In genomic region chr14:37894463-37894862, GRCh38 we compare ENCODE assay signal across 30 cellular contexts.
"Had no signal": no experiment of that assay in that cellular context is flagged by ENCODE, and none has a peak within 500 bp of the region (broad histone marks: within the 10 kb centered on the region; RNA-seq: fewer than 3 reads in every experiment).

No MANE protein-coding gene starts in this region.

- H3K9me3 Mint-ChIP-seq: immature natural killer cell, natural killer cell had no signal

- H3K4me1 ChIP-seq: left lung, lower lobe of right lung, parathyroid adenoma, right atrium auricular region, right lobe of liver, tibial nerve, uterus had no signal

- DNase-seq: hypothalamus; immature natural killer cell; kidney; left colon; left lung; lower lobe of right lung; mammary epithelial cell; mesenchymal stem cell; naive B cell; natural killer cell; nephron progenitor cell; occipital lobe; right lobe of liver; stimulated activated CD4-positive, alpha-beta T cell treated with anti-CD3 and anti-CD28 coated beads, Interleukin-1b, Interleukin-23, amount 100 ng/mL, for 48 hours; stimulated activated CD4-positive, alpha-beta T cell treated with anti-CD3 and anti-CD28 coated beads, Interleukin-2, amount 100 ng/mL, for 48 hours; stimulated activated CD4-positive, alpha-beta T cell treated with anti-CD3 and anti-CD28 coated beads, Interleukin-4, amount 100 ng/mL, for 4 hours; stimulated activated CD8-positive, alpha-beta memory T cell treated with anti-CD3 and anti-CD28 coated beads, Interleukin-4, amount 100 ng/mL, for 48 hours; stimulated activated naive CD4-positive, alpha-beta T cell treated with Interleukin-2 at 50 U/mL for 16 hours; stimulated activated naive CD8-positive, alpha-beta T cell treated with anti-CD3 and anti-CD28 coated beads, Interleukin-15, amount 100 ng/mL, for 72 hours; substantia nigra; uterus had no signal

- H3K9me3 ChIP-seq: left lung, lower lobe of right lung, neutrophil, right atrium auricular region, right lobe of liver, tibial nerve, uterus had no signal

- H3K36me3 ChIP-seq: left lung, lower lobe of right lung, neural progenitor cell, neutrophil, right atrium auricular region, right lobe of liver, tibial nerve, uterus had no signal

- H3K9ac ChIP-seq: neural progenitor cell, parathyroid adenoma had no signal

- H3K4me3 ChIP-seq: left lung, lower lobe of right lung, neural progenitor cell, right atrium auricular region, right lobe of liver, smooth muscle cell, tibial nerve, uterus had no signal

- H3K4me1 Mint-ChIP-seq: immature natural killer cell; mesothelial cell of epicardium; naive B cell; natural killer cell; nephron progenitor cell; stimulated activated memory B cell treated with anti-CD40 and anti-IgM and Interleukin-4, amounts not matched to agents 10 μg/mL and 1 μg/mL and 100 μg/mL, for 72 hours; stimulated activated naive CD8-positive, alpha-beta T cell treated with anti-CD3 and anti-CD28 coated beads, Interleukin-15, amount 100 ng/mL, for 72 hours had no signal

- H3K4me3 Mint-ChIP-seq: immature natural killer cell; mesothelial cell of epicardium; naive B cell; natural killer cell; nephron progenitor cell; neural progenitor cell; stimulated activated memory B cell treated with anti-CD40 and anti-IgM and Interleukin-4, amounts not matched to agents 10 μg/mL and 1 μg/mL and 100 μg/mL, for 72 hours; stimulated activated naive CD8-positive, alpha-beta T cell treated with anti-CD3 and anti-CD28 coated beads, Interleukin-15, amount 100 ng/mL, for 72 hours; type B pancreatic cell had no signal

- H3K27me3 ChIP-seq: left lung, neural progenitor cell, right atrium auricular region, right lobe of liver, tibial nerve, uterus had no signal

- H3K27ac ChIP-seq: left lung, lower lobe of right lung, neural progenitor cell, neutrophil, parathyroid adenoma, right atrium auricular region, right lobe of liver, tibial nerve, uterus had no signal

- H3K36me3 Mint-ChIP-seq: immature natural killer cell; mesothelial cell of epicardium; naive B cell; natural killer cell; neural progenitor cell; stimulated activated memory B cell treated with anti-CD40 and anti-IgM and Interleukin-4, amounts not matched to agents 10 μg/mL and 1 μg/mL and 100 μg/mL, for 72 hours; type B pancreatic cell had no signal

- H3K27me3 Mint-ChIP-seq: naive B cell; stimulated activated memory B cell treated with anti-CD40 and anti-IgM and Interleukin-4, amounts not matched to agents 10 μg/mL and 1 μg/mL and 100 μg/mL, for 72 hours; type B pancreatic cell had no signal

- H3K27ac Mint-ChIP-seq: immature natural killer cell; mesothelial cell of epicardium; naive B cell; natural killer cell; nephron progenitor cell; neural progenitor cell; stimulated activated memory B cell treated with anti-CD40 and anti-IgM and Interleukin-4, amounts not matched to agents 10 μg/mL and 1 μg/mL and 100 μg/mL, for 72 hours; stimulated activated naive CD8-positive, alpha-beta T cell treated with anti-CD3 and anti-CD28 coated beads, Interleukin-15, amount 100 ng/mL, for 72 hours; type B pancreatic cell had no signal
